Comparison of ENCODE assay signal across 12 cellular contexts in genomic region chr19:32372726-32373613, GRCh38. TPM values are rescaled to one million over a fixed set of nuclear protein-coding genes. Genes with fewer than 3 reads are reported as not detected.
DNase-seq lines count a peak whose midpoint lies in the region; ATAC-seq and TF ChIP-seq lines count a peak whose summit lies in the region.
"Had no signal": no experiment of that assay in that cellular context is flagged by ENCODE, and none has a peak within 500 bp of the region (broad histone marks: within the 10 kb centered on the region; RNA-seq: fewer than 3 reads in every experiment).

No MANE protein-coding gene starts in this region.

- ATAC-seq in thoracic aorta (ENCODE audit: insufficient number of reproducible peaks, low FRiP score, low read depth) (no peak), GM18909 (IDR thresholded peaks at IDR 0.05; ENCODE audit: poor library complexity, unreplicated experiment) (no peak)
- ATAC-seq: activated naive CD4-positive, alpha-beta T cell treated with anti-CD3 and anti-CD28 coated beads, Interleukin-2, amount 50 U/mL, for 72 hours had no signal

- TF ChIP-seq CTCF in thoracic aorta (IDR thresholded peaks at IDR 0.05) = no peak

- H3K27me3 ChIP-seq in layer of hippocampus (ENCODE audit: control insufficient read depth, insufficient read depth, low read length) = no peaks in the 10 kb centered on the region
- H3K27me3 ChIP-seq in thoracic aorta (replicated peaks; ENCODE audit: insufficient read depth) = no peaks in the 10 kb centered on the region

- DNase-seq in HT1080 (ENCODE audit: low read depth) (peak; percentile 53), thoracic aorta (ENCODE audit: low spot score) (no peak), SIG-M5 (lab: John Stamatoyannopoulos, UW) (no peak), NCI-H510A (lab: John Stamatoyannopoulos, UW) (no peak)
- DNase-seq in activated CD4-positive, alpha-beta T cell treated with anti-CD3 and anti-CD28 coated beads, Interleukin-2, amount 50 U/mL, for 4 hours = no peak
- DNase-seq: activated B cell treated with CpG ODN at 0.5 μM for 24 hours, MM.1S, NCI-H82 had no signal

- H3K4me1 ChIP-seq in thoracic aorta (ENCODE audit: control insufficient read depth in 1 of 2, low read depth in 2 of 2) = peaks cover 6 to 22% of the 10 kb centered on the region in 2 donors

- H3K27ac ChIP-seq in angular gyrus (ENCODE audit: low read depth, low read length) (peak overlapping the region; percentile 11), layer of hippocampus (ENCODE audit: low read depth, low read length) (peak overlapping the region; percentile 9), thoracic aorta (peak overlapping the region; percentile 59 to 67)

- peak overlapping the region; percentile 46 for H3K4me3 ChIP-seq in thoracic aorta

- H3K36me3 ChIP-seq in thoracic aorta = no peaks in the 10 kb centered on the region

- H3K9me3 ChIP-seq in thoracic aorta = no peaks in the 10 kb centered on the region

RNA-seq across cellular contexts. Expression of gene ZNF507, which starts 27.6 kb away (rescaled TPM):
- 6.1 and 8.9 TPM in 2 replicates for total RNA-seq in HT1080 (2014; rRNA removed; shearing (Covaris generic))
- polyA plus RNA-seq in HT1080 (2015; cell fraction: cytosol; rRNA removed) = 10.0 and 13.7 TPM in 2 replicates
- 26.8 and 30.4 TPM in 2 replicates for polyA plus RNA-seq in HT1080 (2015; cell fraction: nucleus; rRNA removed)
- total RNA-seq in thoracic aorta = 10 to 100 TPM; 22.6 to 34.6 TPM

RNA-seq across cellular contexts. Expression of gene DPY19L3, which starts 32.6 kb away (rescaled TPM):
- 16.8 and 30.7 TPM in 2 replicates for total RNA-seq in HT1080 (2014; rRNA removed; shearing (Covaris generic))
- polyA plus RNA-seq in HT1080 (2015; cell fraction: cytosol; rRNA removed) = 8.5 and 10.0 TPM in 2 replicates
- 34.6 and 35.6 TPM in 2 replicates for polyA plus RNA-seq in HT1080 (2015; cell fraction: nucleus; rRNA removed)
- total RNA-seq in thoracic aorta = 10 to 100 TPM; 22.1 to 32.9 TPM

Comparison
In these comparisons a context has a peak if more than half of its experiments do, and no peak if none do; other contexts are left out.
1. H3K27ac ChIP-seq: peak in every context shown above with its lines; median percentile 63 in thoracic aorta; 11 in angular gyrus; 9 in layer of hippocampus.